24 cellular contexts compared by ENCODE assay signal in genomic region chr12:34121360-34121759, GRCh38.
"Had no signal": no experiment of that assay in that cellular context is flagged by ENCODE, and none has a peak within 500 bp of the region (broad histone marks: within the 10 kb centered on the region; RNA-seq: fewer than 3 reads in every experiment).

No MANE protein-coding gene starts in this region.

- ATAC-seq: effector memory CD8-positive, alpha-beta T cell; esophagus mucosa; foreskin keratinocyte; gastrocnemius medialis; gastroesophageal sphincter; heart left ventricle; heart right ventricle had no signal

- H3K4me3 ChIP-seq: colonic mucosa, coronary artery, dorsolateral prefrontal cortex, esophagus muscularis mucosa, esophagus squamous epithelium, gastrocnemius medialis, gastroesophageal sphincter, heart left ventricle, heart right ventricle had no signal

- H3K27ac ChIP-seq: colonic mucosa, coronary artery, dorsolateral prefrontal cortex, epithelial cell of prostate, esophagus muscularis mucosa, esophagus squamous epithelium, foreskin keratinocyte, gastrocnemius medialis, gastroesophageal sphincter, heart left ventricle, heart right ventricle had no signal

- H3K4me1 ChIP-seq: colonic mucosa, esophagus muscularis mucosa, esophagus squamous epithelium, foreskin keratinocyte, gastrocnemius medialis, gastroesophageal sphincter had no signal

- H3K9me3 ChIP-seq: colonic mucosa, esophagus muscularis mucosa, esophagus squamous epithelium, gastrocnemius medialis, gastroesophageal sphincter, heart left ventricle, heart right ventricle had no signal

- H3K36me3 ChIP-seq: colonic mucosa, esophagus muscularis mucosa, esophagus squamous epithelium, gastrocnemius medialis, gastroesophageal sphincter, heart left ventricle, heart right ventricle had no signal

- DNase-seq: colonic mucosa; cortex of kidney; dermis blood vessel endothelial cell; dorsolateral prefrontal cortex; effector CD4-positive, alpha-beta T cell; effector CD8-positive, alpha-beta T cell; effector memory CD4-positive, alpha-beta T cell; effector memory CD8-positive, alpha-beta T cell; endodermal cell; erythroblast; esophagus squamous epithelium; foreskin fibroblast; foreskin keratinocyte; foreskin melanocyte; gastrocnemius medialis; glutamatergic neuron; head of caudate nucleus; heart left ventricle; heart right ventricle had no signal

- H3K27me3 ChIP-seq: colonic mucosa, esophagus squamous epithelium, foreskin keratinocyte, gastrocnemius medialis had no signal
